16 cellular contexts compared by ENCODE assay signal in the genomic region with DNA sequence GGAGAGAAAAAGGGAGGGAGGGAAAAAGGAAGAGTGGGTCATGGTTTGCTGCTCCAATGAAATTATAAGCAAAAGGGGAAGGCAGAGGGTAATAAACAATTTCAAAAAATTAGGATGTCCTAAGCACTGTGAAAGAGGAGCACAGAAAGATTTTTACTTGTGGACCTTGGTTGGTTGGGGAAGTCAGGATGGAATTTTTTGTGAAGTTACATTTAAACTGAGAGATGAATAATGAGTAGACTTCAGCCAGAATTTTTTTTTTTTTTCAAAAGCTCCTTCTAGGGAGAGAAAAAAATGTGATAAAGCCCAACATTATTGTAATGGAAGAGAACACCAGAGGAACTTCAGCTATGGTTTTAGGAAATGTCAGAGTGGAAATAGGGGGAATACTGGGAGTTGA.
DNase-seq lines count a peak whose midpoint lies in the region; TF ChIP-seq lines count a peak whose summit lies in the region.
"Had no signal": no experiment of that assay in that cellular context is flagged by ENCODE, and none has a peak within 500 bp of the region (broad histone marks: within the 10 kb centered on the region; RNA-seq: fewer than 3 reads in every experiment).

No MANE protein-coding gene starts in this region.

- H3K4me3 ChIP-seq in A673 (ENCODE audit: low read depth, low read length, poor library complexity, severe bottlenecking) (no peak overlapping the region), adipocyte (ENCODE audit: low read length) (no peak overlapping the region), MG63 (no peak overlapping the region)
- H3K4me3 ChIP-seq: BLaER1, HAP-1, K562 had no signal

- H3K36me3 ChIP-seq in A673 (ENCODE audit: insufficient read depth, low read length, poor library complexity, severe bottlenecking), result no peaks in the 10 kb centered on the region
- H3K36me3 ChIP-seq in adipocyte (ENCODE audit: control insufficient read depth, insufficient read depth, low read length, severe bottlenecking), result no peaks in the 10 kb centered on the region
- H3K36me3 ChIP-seq in MG63, result no peaks in the 10 kb centered on the region
- H3K36me3 ChIP-seq: BLaER1, HAP-1 had no signal

- H3K27me3 Mint-ChIP-seq in activated T-helper 2 cell treated with anti-CD3 and anti-CD28 coated beads, Interferon-gamma antibody, Interleukin-2, Interleukin-4, amounts not matched to agents 10 μg/mL and 5 μg/mL and 100 μg/mL, durations not matched to agents 14 hours and 24 hours and 36 hours (ENCODE audit: low read depth), result no peaks in the 10 kb centered on the region
- H3K27me3 Mint-ChIP-seq in activated T-cell treated with anti-CD3 and anti-CD28 coated beads, Interleukin-2, amount 50 U/mL, for 24 hours, result peaks cover 3% of the 10 kb centered on the region

- H3K27ac ChIP-seq in A673 (ENCODE audit: low read depth, low read length, poor library complexity, severe bottlenecking), result peak overlapping the region; percentile 85
- H3K27ac ChIP-seq: BLaER1 had no signal

- no peaks in the 10 kb centered on the region for H3K9me3 Mint-ChIP-seq in activated T-helper 2 cell treated with anti-CD3 and anti-CD28 coated beads, Interferon-gamma antibody, Interleukin-2, Interleukin-4, amounts not matched to agents 10 μg/mL and 5 μg/mL and 100 μg/mL, durations not matched to agents 14 hours and 24 hours and 36 hours
- peaks cover 2% of the 10 kb centered on the region for H3K9me3 Mint-ChIP-seq in activated T-cell treated with anti-CD3 and anti-CD28 coated beads, Interleukin-2, amount 50 U/mL, for 24 hours

- H3K4me3 Mint-ChIP-seq in activated T-helper 2 cell treated with anti-CD3 and anti-CD28 coated beads, Interferon-gamma antibody, Interleukin-2, Interleukin-4, amounts not matched to agents 10 μg/mL and 5 μg/mL and 100 μg/mL, durations not matched to agents 14 hours and 24 hours and 36 hours (ENCODE audit: low read depth), result no peak overlapping the region
- H3K4me3 Mint-ChIP-seq in activated T-cell treated with anti-CD3 and anti-CD28 coated beads, Interleukin-2, amount 50 U/mL, for 24 hours, result no peak overlapping the region
- H3K4me3 Mint-ChIP-seq: CD14-positive monocyte; CD4-positive, alpha-beta memory T cell had no signal

- no peak for DNase-seq in A673 (ENCODE audit: low spot score)
- peak; percentile 58 for DNase-seq in EH (ENCODE audit: low read depth)
- DNase-seq in adipocyte (ENCODE audit: low read depth), result peak; percentile 27
- peak; percentile 61 for DNase-seq in fibroblast of peridontal ligament (ENCODE audit: extremely low read depth)
- DNase-seq in MG63, result no peak
- no peak for DNase-seq in activated T-helper 2 cell treated with anti-CD3 and anti-CD28 coated beads, Interferon-gamma antibody, Interleukin-2, Interleukin-4, amounts not matched to agents 10 μg/mL and 5 μg/mL and 100 μg/mL, durations not matched to agents 14 hours and 24 hours and 36 hours (ENCODE audit: low spot score)
- no peak for DNase-seq in activated T-cell treated with anti-CD3 and anti-CD28 coated beads, Interleukin-2, amount 50 U/mL, for 24 hours
- DNase-seq: ACHN; CD4-positive, alpha-beta memory T cell; DMS 273 treated with DMSO at 0.1 percent for 48 hours; DMS53; DND-41 had no signal

- BruUV-seq in A673 (replicated peaks; lab: Mats Ljungman, UMichigan), result no TSS peak

- H3K27me3 ChIP-seq in A673 (replicated peaks; ENCODE audit: insufficient read depth, low read depth, low read length, poor library complexity) (no peaks in the 10 kb centered on the region), adipocyte (replicated peaks; ENCODE audit: control insufficient read depth, insufficient read depth, low read length) (no peaks in the 10 kb centered on the region), MG63 (no peaks in the 10 kb centered on the region)
- H3K27me3 ChIP-seq: BLaER1 had no signal

- H3K4me1 Mint-ChIP-seq in activated T-helper 2 cell treated with anti-CD3 and anti-CD28 coated beads, Interferon-gamma antibody, Interleukin-2, Interleukin-4, amounts not matched to agents 10 μg/mL and 5 μg/mL and 100 μg/mL, durations not matched to agents 14 hours and 24 hours and 36 hours (ENCODE audit: low read depth), result no peaks in the 10 kb centered on the region
- H3K4me1 Mint-ChIP-seq in activated T-cell treated with anti-CD3 and anti-CD28 coated beads, Interleukin-2, amount 50 U/mL, for 24 hours (ENCODE audit: low read depth), result no peaks in the 10 kb centered on the region
- H3K4me1 Mint-ChIP-seq: CD14-positive monocyte; CD4-positive, alpha-beta memory T cell had no signal

- H3K9ac ChIP-seq in adipocyte (ENCODE audit: low read length), result no peak overlapping the region
- H3K9ac ChIP-seq: BLaER1 had no signal

- H3K36me3 Mint-ChIP-seq in activated T-helper 2 cell treated with anti-CD3 and anti-CD28 coated beads, Interferon-gamma antibody, Interleukin-2, Interleukin-4, amounts not matched to agents 10 μg/mL and 5 μg/mL and 100 μg/mL, durations not matched to agents 14 hours and 24 hours and 36 hours (ENCODE audit: low read depth), result no peaks in the 10 kb centered on the region
- no peaks in the 10 kb centered on the region for H3K36me3 Mint-ChIP-seq in activated T-cell treated with anti-CD3 and anti-CD28 coated beads, Interleukin-2, amount 50 U/mL, for 24 hours (ENCODE audit: low read depth)
- H3K36me3 Mint-ChIP-seq: CD14-positive monocyte; CD4-positive, alpha-beta memory T cell had no signal

- no peak for TF ChIP-seq CTCF in A673 (conservative IDR thresholded peaks at IDR 0.05; ENCODE audit: low read depth, low read length)

- CTCF ChIA-PET in A673 (lab: Charles Lee), result interaction anchor here (1.0 kb wide), 1 partner anchor 44 kb away, joined by 3 read pairs; no protein-coding TSS in a partner anchor

- POLR2A ChIA-PET in A673 (lab: Charles Lee; ENCODE audit: low non-redundant PET), result no interaction called here

- H3K4me1 ChIP-seq in A673 (ENCODE audit: insufficient read depth, low read length, poor library complexity, severe bottlenecking) (peaks cover 29% of the 10 kb centered on the region), adipocyte (ENCODE audit: control insufficient read depth, insufficient read depth, low read length) (peaks cover 20% of the 10 kb centered on the region)
- H3K4me1 ChIP-seq: BLaER1, HAP-1 had no signal

- H3K9me3 ChIP-seq in A673 (ENCODE audit: low read depth, low read length, poor library complexity, severe bottlenecking) (no peaks in the 10 kb centered on the region), adipocyte (ENCODE audit: control insufficient read depth, low read length) (no peaks in the 10 kb centered on the region), MG63 (no peaks in the 10 kb centered on the region)
- H3K9me3 ChIP-seq: BLaER1, HAP-1 had no signal

- H3K27ac Mint-ChIP-seq in activated T-helper 2 cell treated with anti-CD3 and anti-CD28 coated beads, Interferon-gamma antibody, Interleukin-2, Interleukin-4, amounts not matched to agents 10 μg/mL and 5 μg/mL and 100 μg/mL, durations not matched to agents 14 hours and 24 hours and 36 hours, result no peak overlapping the region
- no peak overlapping the region for H3K27ac Mint-ChIP-seq in activated T-cell treated with anti-CD3 and anti-CD28 coated beads, Interleukin-2, amount 50 U/mL, for 24 hours
- H3K27ac Mint-ChIP-seq: CD14-positive monocyte; CD4-positive, alpha-beta memory T cell had no signal

- intact Hi-C loops in A673 (cut with micrococcal nuclease; ENCODE audit: unreplicated experiment), result no loop called here
- intact Hi-C loops in activated T-helper 2 cell treated with anti-CD3 and anti-CD28 coated beads, Interferon-gamma antibody, Interleukin-2, Interleukin-4, amounts not matched to agents 10 μg/mL and 5 μg/mL and 100 μg/mL, durations not matched to agents 14 hours and 24 hours and 36 hours (cut with micrococcal nuclease), result no loop called here

Comparison
In these comparisons a context has a peak if more than half of its experiments do, and no peak if none do; other contexts are left out.
1. DNase-seq: peak in EH (single experiment), adipocyte (single experiment) and fibroblast of peridontal ligament (single experiment); none in A673 (single experiment), MG63 (single experiment), activated T-helper 2 cell treated with anti-CD3 and anti-CD28 coated beads, Interferon-gamma antibody, Interleukin-2, Interleukin-4, amounts not matched to agents 10 μg/mL and 5 μg/mL and 100 μg/mL, durations not matched to agents 14 hours and 24 hours and 36 hours (single experiment) and activated T-cell treated with anti-CD3 and anti-CD28 coated beads, Interleukin-2, amount 50 U/mL, for 24 hours (single experiment).